ENCODE assay signal across 16 cellular contexts in genomic region chr15:63023351-63023945, GRCh38. TPM values are rescaled to one million over a fixed set of nuclear protein-coding genes. Genes with fewer than 3 reads are reported as not detected.
DNase-seq lines count a peak whose midpoint lies in the region; ATAC-seq and TF ChIP-seq lines count a peak whose summit lies in the region.
"Had no signal": no experiment of that assay in that cellular context is flagged by ENCODE, and none has a peak within 500 bp of the region (broad histone marks: within the 10 kb centered on the region; RNA-seq: fewer than 3 reads in every experiment).

No MANE protein-coding gene starts in this region.

- H3K27ac ChIP-seq in smooth muscle cell (ENCODE audit: low read depth) = peak overlapping the region; percentile 73
- no peak overlapping the region for H3K27ac ChIP-seq in gastrocnemius medialis
- H3K27ac ChIP-seq: cardiac muscle cell had no signal

- H2AFZ ChIP-seq in smooth muscle cell (ENCODE audit: low read depth) = no peak overlapping the region

- in situ Hi-C loops in gastrocnemius medialis (cut with MboI; ENCODE audit: low sequenced_read_pairs in 4 of 4) = no loop called here

- H3K9ac ChIP-seq in adipocyte (ENCODE audit: low read length) (peak overlapping the region; percentile 53), smooth muscle cell (ENCODE audit: low read depth) (no peak overlapping the region)

- no peaks in the 10 kb centered on the region for H3K36me3 ChIP-seq in adipocyte (ENCODE audit: control insufficient read depth, insufficient read depth, low read length, severe bottlenecking)
- H3K36me3 ChIP-seq in smooth muscle cell (ENCODE audit: low read depth) = no peaks in the 10 kb centered on the region
- no peaks in the 10 kb centered on the region for H3K36me3 ChIP-seq in gastrocnemius medialis
- H3K36me3 ChIP-seq: cardiac muscle cell, heart left ventricle had no signal

- peak overlapping the region; percentile 49 for H3K4me2 ChIP-seq in smooth muscle cell

- intact Hi-C loops in gastrocnemius medialis (cut with DNase I; ENCODE audit: low total_unique reads) = no loop called here

- no peak overlapping the region for H3K4me3 ChIP-seq in adipocyte (ENCODE audit: low read length)
- no peak overlapping the region for H3K4me3 ChIP-seq in fibroblast of pulmonary artery (replicated peaks; ENCODE audit: low read depth, low read length)
- no peak overlapping the region for H3K4me3 ChIP-seq in smooth muscle cell
- no peak overlapping the region for H3K4me3 ChIP-seq in gastrocnemius medialis
- H3K4me3 ChIP-seq: cardiac muscle cell, heart left ventricle had no signal

- WGBS in smooth muscle cell (ENCODE audit: low lambda C conversion rate) = 14% methylated on average over 3 of the region's 3 CpGs

- H3K79me2 ChIP-seq in smooth muscle cell (ENCODE audit: low read depth) = no peaks in the 10 kb centered on the region

- no peak for TF ChIP-seq CTCF in fibroblast of pulmonary artery (IDR thresholded peaks at IDR 0.05; ENCODE audit: low read length, missing control alignments)
- TF ChIP-seq CTCF in smooth muscle cell (IDR thresholded peaks at IDR 0.05; ENCODE audit: borderline replicate concordance, insufficient read depth, poor library complexity, severe bottlenecking) = no peak
- TF ChIP-seq CTCF in gastrocnemius medialis (IDR thresholded peaks at IDR 0.05 in 4 of 5, conservative IDR thresholded peaks at IDR 0.05 in 1 of 5) = no peak

- H4K20me1 ChIP-seq in smooth muscle cell (ENCODE audit: low read depth) = no peaks in the 10 kb centered on the region

- no peak for ATAC-seq in GM18868 (IDR thresholded peaks at IDR 0.05; ENCODE audit: unreplicated experiment)
- ATAC-seq in gastrocnemius medialis = no peak
- ATAC-seq: T-helper 17 cell had no signal

- H3F3A ChIP-seq in smooth muscle cell (ENCODE audit: low read depth) = peaks cover 8% of the 10 kb centered on the region

- H3K4me1 ChIP-seq in adipocyte (ENCODE audit: control insufficient read depth, insufficient read depth, low read length) (peaks cover 24% of the 10 kb centered on the region), smooth muscle cell (ENCODE audit: low read depth) (peaks cover 10% of the 10 kb centered on the region), gastrocnemius medialis (peaks cover 12 to 21% of the 10 kb centered on the region in 2 donors)

- H3K27me3 ChIP-seq in adipocyte (replicated peaks; ENCODE audit: control insufficient read depth, insufficient read depth, low read length) (no peaks in the 10 kb centered on the region), smooth muscle cell (ENCODE audit: low read depth) (no peaks in the 10 kb centered on the region), gastrocnemius medialis (no peaks in the 10 kb centered on the region)
- H3K27me3 ChIP-seq: cardiac muscle cell, heart left ventricle had no signal

- no peak for TF ChIP-seq POLR2A in gastrocnemius medialis (IDR thresholded peaks at IDR 0.05)

- DNase-seq in GM03348 (ENCODE audit: low spot score) (peak; percentile 74), adipocyte (ENCODE audit: low read depth) (peak; percentile 91), fibroblast of pulmonary artery (ENCODE audit: low read depth) (peak; percentile 73), smooth muscle cell (lab: John Stamatoyannopoulos, UW; ENCODE audit: unreplicated experiment) (no peak), hippocampal formation (lab: John Stamatoyannopoulos, UW) (no peak), mesenteric fat pad (ENCODE audit: low spot score) (no peak), gastrocnemius medialis (no peak)
- DNase-seq: activated naive CD4-positive, alpha-beta T cell; GF-D8; heart left ventricle; MM.1S; NCI-H774; RPMI8226; T-helper 17 cell had no signal

- H3K9me3 ChIP-seq in adipocyte (ENCODE audit: control insufficient read depth, low read length) (no peaks in the 10 kb centered on the region), smooth muscle cell (replicated peaks; ENCODE audit: low read depth) (no peaks in the 10 kb centered on the region), gastrocnemius medialis (no peaks in the 10 kb centered on the region)
- H3K9me3 ChIP-seq: heart left ventricle had no signal

RNA-seq across cellular contexts. Expression of gene TPM1, which starts 19.1 kb away (rescaled TPM):
- total RNA-seq in smooth muscle cell (1,694 and 1,869 TPM in 2 replicates), mesenteric fat pad (154 TPM), gastrocnemius medialis (1,000 to 10,000 TPM in 1 of 4 donors, 100 to 1,000 TPM in 3; 656 to 1,383 (median 909) TPM)
- polyA plus RNA-seq in smooth muscle cell = 1,915 and 2,406 TPM in 2 replicates

Comparison
In these comparisons a context has a peak if more than half of its experiments do, and no peak if none do; other contexts are left out.
1. DNase-seq: peak in GM03348 (single experiment), adipocyte (single experiment) and fibroblast of pulmonary artery (single experiment); none in smooth muscle cell (single experiment), hippocampal formation (0 of 2), mesenteric fat pad (single experiment) and gastrocnemius medialis (0 of 2).